ENCODE assay signal across 9 cellular contexts in genomic region chr2:215002500-215002899, GRCh38.
DNase-seq lines count a peak whose midpoint lies in the region; ATAC-seq, FAIRE-seq and TF ChIP-seq lines count a peak whose summit lies in the region.
"Had no signal": no experiment of that assay in that cellular context is flagged by ENCODE, and none has a peak within 500 bp of the region (broad histone marks: within the 10 kb centered on the region; RNA-seq: fewer than 3 reads in every experiment).

No MANE protein-coding gene starts in this region.

- H3K4me3 ChIP-seq in osteoblast (ENCODE audit: insufficient read depth, low read length), result no peak overlapping the region
- H3K4me3 ChIP-seq in ascending aorta, result no peak overlapping the region

- peak; percentile 10 for DNase-seq in activated CD4-positive, alpha-beta T cell treated with anti-CD3 and anti-CD28 coated beads for 36 hours
- DNase-seq in activated CD4-positive, alpha-beta T cell treated with anti-CD3 and anti-CD28 coated beads, Interleukin-2, amount 50 U/mL, for 48 hours, result no peak
- DNase-seq in NCI-H748 (lab: John Stamatoyannopoulos, UW; ENCODE audit: unreplicated experiment), result peak; percentile 79
- DNase-seq in osteoblast (ENCODE audit: insufficient read length, low spot score, missing footprints), result no peak
- no peak for DNase-seq in ascending aorta (ENCODE audit: low spot score in 2 of 2)

- CTCF ChIA-PET in activated CD4-positive, alpha-beta T cell treated with anti-CD3 and anti-CD28 coated beads for 36 hours (lab: Charles Lee), result no interaction called here

- no peaks in the 10 kb centered on the region for H3K9me3 Mint-ChIP-seq in activated CD4-positive, alpha-beta T cell treated with anti-CD3 and anti-CD28 coated beads for 36 hours (ENCODE audit: low read depth)
- H3K9me3 Mint-ChIP-seq: dendritic cell treated with granulocyte-macrophage colony-stimulating factor and Interleukin-4, amounts not matched to agents 40 ng/mL and 50 ng/mL, for 4 days had no signal

- H4K20me1 ChIP-seq in osteoblast (ENCODE audit: insufficient read depth, low read length), result no peaks in the 10 kb centered on the region

- H3K36me3 ChIP-seq in osteoblast (ENCODE audit: insufficient read depth, low read length), result no peaks in the 10 kb centered on the region
- no peaks in the 10 kb centered on the region for H3K36me3 ChIP-seq in ascending aorta

- H3K27ac ChIP-seq in osteoblast (ENCODE audit: low read depth, low read length), result no peak overlapping the region
- no peak overlapping the region for H3K27ac ChIP-seq in ascending aorta

- no peak for ATAC-seq in activated CD4-positive, alpha-beta T cell treated with anti-CD3 and anti-CD28 coated beads for 36 hours
- ATAC-seq in HG02885 (IDR thresholded peaks at IDR 0.05; ENCODE audit: poor library complexity, unreplicated experiment) (peak; percentile 77), HG02840 (IDR thresholded peaks at IDR 0.05; ENCODE audit: low FRiP score, unreplicated experiment) (no peak)

- TF ChIP-seq CTCF in osteoblast (IDR thresholded peaks at IDR 0.05; ENCODE audit: extremely low read depth, low read depth, low read length) (peak; percentile 60), ascending aorta (IDR thresholded peaks at IDR 0.05) (peak in 1 of 3 experiments; percentile 45)

- H3K27me3 Mint-ChIP-seq in activated CD4-positive, alpha-beta T cell treated with anti-CD3 and anti-CD28 coated beads for 36 hours, result peaks cover 5% of the 10 kb centered on the region
- H3K27me3 Mint-ChIP-seq: dendritic cell treated with granulocyte-macrophage colony-stimulating factor and Interleukin-4, amounts not matched to agents 40 ng/mL and 50 ng/mL, for 4 days had no signal

- POLR2A ChIA-PET in activated CD4-positive, alpha-beta T cell treated with anti-CD3 and anti-CD28 coated beads for 36 hours (lab: Charles Lee), result no interaction called here

- H2AFZ ChIP-seq in osteoblast (ENCODE audit: low read length), result no peak overlapping the region

- H3K79me2 ChIP-seq in osteoblast (ENCODE audit: insufficient read depth, low read length), result no peaks in the 10 kb centered on the region

- H3K9me3 ChIP-seq in osteoblast (ENCODE audit: low read depth, low read length) (no peaks in the 10 kb centered on the region), ascending aorta (no peaks in the 10 kb centered on the region)

- peak; percentile 31 for FAIRE-seq in endometrium (lab: Jason Lieb, UNC)

- no peak overlapping the region for H3K27ac Mint-ChIP-seq in activated CD4-positive, alpha-beta T cell treated with anti-CD3 and anti-CD28 coated beads for 36 hours
- H3K27ac Mint-ChIP-seq: dendritic cell treated with granulocyte-macrophage colony-stimulating factor and Interleukin-4, amounts not matched to agents 40 ng/mL and 50 ng/mL, for 4 days had no signal

- peak overlapping the region; percentile 24 for H3K4me2 ChIP-seq in osteoblast (ENCODE audit: insufficient read depth, low read length)

- H3K4me3 Mint-ChIP-seq in activated CD4-positive, alpha-beta T cell treated with anti-CD3 and anti-CD28 coated beads for 36 hours, result no peak overlapping the region
- H3K4me3 Mint-ChIP-seq: dendritic cell treated with granulocyte-macrophage colony-stimulating factor and Interleukin-4, amounts not matched to agents 40 ng/mL and 50 ng/mL, for 4 days had no signal

- H3K4me1 Mint-ChIP-seq in activated CD4-positive, alpha-beta T cell treated with anti-CD3 and anti-CD28 coated beads for 36 hours, result no peaks in the 10 kb centered on the region

- H3K36me3 Mint-ChIP-seq in activated CD4-positive, alpha-beta T cell treated with anti-CD3 and anti-CD28 coated beads for 36 hours (ENCODE audit: low read depth), result no peaks in the 10 kb centered on the region

- intact Hi-C loops in activated CD4-positive, alpha-beta T cell treated with anti-CD3 and anti-CD28 coated beads for 36 hours (cut with DNase I, micrococcal nuclease), result loop anchor here in 1 of 2 experiments (5.0 kb wide), 1 partner anchor 1195 kb away; no protein-coding TSS in a partner anchor
- intact Hi-C loops in ascending aorta (cut with DNase I), result no loop called here

- peaks cover 11% of the 10 kb centered on the region for H3K4me1 ChIP-seq in osteoblast (ENCODE audit: insufficient read depth, low read length)
- H3K4me1 ChIP-seq in ascending aorta, result no peaks in the 10 kb centered on the region

- no peaks in the 10 kb centered on the region for H3K27me3 ChIP-seq in osteoblast (ENCODE audit: insufficient read depth, low read length)
- H3K27me3 ChIP-seq in ascending aorta, result no peaks in the 10 kb centered on the region

Comparison
In these comparisons a context has a peak if more than half of its experiments do, and no peak if none do; other contexts are left out.
1. DNase-seq: peak in activated CD4-positive, alpha-beta T cell treated with anti-CD3 and anti-CD28 coated beads for 36 hours (single experiment) and NCI-H748 (single experiment); none in activated CD4-positive, alpha-beta T cell treated with anti-CD3 and anti-CD28 coated beads, Interleukin-2, amount 50 U/mL, for 48 hours (0 of 2), osteoblast (single experiment) and ascending aorta (0 of 2).